Comparison of ENCODE assay signal across 16 cellular contexts in genomic region chr9:34310205-34310604, GRCh38.
A peak's percentile ranks its signal among the peaks of the same experiment; 100 is the strongest.
DNase-seq lines count a peak whose midpoint lies in the region; ATAC-seq lines count a peak whose summit lies in the region.
"Had no signal": no experiment of that assay in that cellular context is flagged by ENCODE, and none has a peak within 500 bp of the region (broad histone marks: within the 10 kb centered on the region; RNA-seq: fewer than 3 reads in every experiment).

No MANE protein-coding gene starts in this region.

- H3K4me3 Mint-ChIP-seq in activated naive CD8-positive, alpha-beta T cell treated with anti-CD3 and anti-CD28 coated beads, Interleukin-2, amount 50 U/mL, for 24 hours: no peak overlapping the region
- H3K4me3 Mint-ChIP-seq: B cell; neural crest cell; stimulated activated naive B cell treated with anti-CD40 and anti-IgM and Interleukin-4, amounts not matched to agents 10 μg/mL and 1 μg/mL and 100 μg/mL, for 72 hours; T-cell had no signal

- peaks cover 5% of the 10 kb centered on the region for H3K36me3 Mint-ChIP-seq in activated naive CD8-positive, alpha-beta T cell treated with anti-CD3 and anti-CD28 coated beads, Interleukin-2, amount 50 U/mL, for 24 hours (ENCODE audit: low read depth)
- H3K36me3 Mint-ChIP-seq: stimulated activated naive B cell treated with anti-CD40 and anti-IgM and Interleukin-4, amounts not matched to agents 10 μg/mL and 1 μg/mL and 100 μg/mL, for 72 hours; T-cell had no signal

- no peak overlapping the region for H3K27ac Mint-ChIP-seq in activated naive CD8-positive, alpha-beta T cell treated with anti-CD3 and anti-CD28 coated beads, Interleukin-2, amount 50 U/mL, for 24 hours
- H3K27ac Mint-ChIP-seq: B cell; stimulated activated naive B cell treated with anti-CD40 and anti-IgM and Interleukin-4, amounts not matched to agents 10 μg/mL and 1 μg/mL and 100 μg/mL, for 72 hours; T-cell had no signal

- H3K4me1 Mint-ChIP-seq in activated naive CD8-positive, alpha-beta T cell treated with anti-CD3 and anti-CD28 coated beads, Interleukin-2, amount 50 U/mL, for 24 hours: no peaks in the 10 kb centered on the region
- H3K4me1 Mint-ChIP-seq: B cell; neural crest cell; stimulated activated naive B cell treated with anti-CD40 and anti-IgM and Interleukin-4, amounts not matched to agents 10 μg/mL and 1 μg/mL and 100 μg/mL, for 72 hours; T-cell had no signal

- DNase-seq in HCEC 1CT: peak; percentile 24
- DNase-seq in NCI-H128 (lab: John Stamatoyannopoulos, UW; ENCODE audit: unreplicated experiment): peak; percentile 37
- peak; percentile 6 for DNase-seq in NCI-H2227 treated with DMSO at 0.1 percent for 48 hours (lab: John Stamatoyannopoulos, UW)
- peak; percentile 58 for DNase-seq in iris pigment epithelial cell (ENCODE audit: low read depth)
- no peak for DNase-seq in AG20443 (ENCODE audit: low spot score)
- no peak for DNase-seq in NCI-H1417 treated with DMSO at 0.1 percent for 48 hours (lab: John Stamatoyannopoulos, UW)
- DNase-seq in activated naive CD8-positive, alpha-beta T cell treated with anti-CD3 and anti-CD28 coated beads, Interleukin-2, amount 50 U/mL, for 24 hours: no peak
- DNase-seq: caudate nucleus; esophagus squamous epithelium; H7; stimulated activated CD4-positive, alpha-beta T cell treated with anti-CD3 and anti-CD28 coated beads, Interleukin-12 subunit alpha, Interleukin-12 subunit beta, amount 100 ng/mL, for 4 hours; stimulated activated naive B cell treated with anti-CD40 and anti-IgM and Interleukin-4, amounts not matched to agents 10 μg/mL and 1 μg/mL and 100 μg/mL, for 72 hours; T-cell had no signal

- ATAC-seq in activated naive CD8-positive, alpha-beta T cell treated with anti-CD3 and anti-CD28 coated beads, Interleukin-2, amount 50 U/mL, for 24 hours: no peak
- ATAC-seq: K562; stimulated activated naive B cell treated with anti-CD40 and anti-IgM and Interleukin-4, amounts not matched to agents 10 μg/mL and 1 μg/mL and 100 μg/mL, for 72 hours; T-cell had no signal

- no peaks in the 10 kb centered on the region for H3K9me3 Mint-ChIP-seq in activated naive CD8-positive, alpha-beta T cell treated with anti-CD3 and anti-CD28 coated beads, Interleukin-2, amount 50 U/mL, for 24 hours
- H3K9me3 Mint-ChIP-seq: neural crest cell; stimulated activated naive B cell treated with anti-CD40 and anti-IgM and Interleukin-4, amounts not matched to agents 10 μg/mL and 1 μg/mL and 100 μg/mL, for 72 hours; T-cell had no signal

- no peaks in the 10 kb centered on the region for H3K27me3 Mint-ChIP-seq in activated naive CD8-positive, alpha-beta T cell treated with anti-CD3 and anti-CD28 coated beads, Interleukin-2, amount 50 U/mL, for 24 hours
- H3K27me3 Mint-ChIP-seq: B cell; stimulated activated naive B cell treated with anti-CD40 and anti-IgM and Interleukin-4, amounts not matched to agents 10 μg/mL and 1 μg/mL and 100 μg/mL, for 72 hours; T-cell had no signal

Comparison
In these comparisons a context has a peak if more than half of its experiments do, and no peak if none do; other contexts are left out.
1. DNase-seq: peak in HCEC 1CT (single experiment), NCI-H128 (single experiment), NCI-H2227 treated with DMSO at 0.1 percent for 48 hours (single experiment) and iris pigment epithelial cell (single experiment); none in AG20443 (single experiment), NCI-H1417 treated with DMSO at 0.1 percent for 48 hours (single experiment) and activated naive CD8-positive, alpha-beta T cell treated with anti-CD3 and anti-CD28 coated beads, Interleukin-2, amount 50 U/mL, for 24 hours (single experiment).